Comparison of ENCODE assay signal across 17 cellular contexts in the genomic region with DNA sequence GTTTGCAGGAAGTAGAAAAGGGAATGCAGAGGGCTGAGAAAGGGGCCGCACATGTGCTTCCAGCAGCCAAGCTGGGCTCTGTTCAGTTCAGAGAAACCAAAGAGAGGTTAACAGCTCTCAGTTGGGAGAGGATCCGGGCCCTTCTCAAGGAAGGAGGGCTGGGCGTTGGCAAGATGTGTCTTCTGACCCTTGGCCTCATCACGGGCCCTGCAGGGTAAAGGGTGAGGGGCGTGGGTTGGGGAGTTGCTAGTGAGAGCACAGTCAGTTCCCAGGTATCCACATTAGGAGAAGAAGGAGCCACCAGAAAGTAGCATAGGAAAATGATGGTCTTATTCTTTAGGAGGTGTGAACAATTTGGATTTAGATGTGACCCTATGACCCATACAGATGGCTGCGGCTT.
DNase-seq lines count a peak whose midpoint lies in the region; ATAC-seq and TF ChIP-seq lines count a peak whose summit lies in the region.
"Had no signal": no experiment of that assay in that cellular context is flagged by ENCODE, and none has a peak within 500 bp of the region (broad histone marks: within the 10 kb centered on the region; RNA-seq: fewer than 3 reads in every experiment).

No MANE protein-coding gene starts in this region.

- DNase-seq in activated naive CD4-positive, alpha-beta T cell (lab: John Stamatoyannopoulos, UW) = no peak
- peak in 2 of 3 donors; percentile 30 to 51 for DNase-seq in mucosa of descending colon
- no peak for DNase-seq in neuronal stem cell (ENCODE audit: low spot score)
- no peak for DNase-seq in NCI-H2107 treated with DMSO at 0.1 percent for 48 hours (lab: John Stamatoyannopoulos, UW; ENCODE audit: unreplicated experiment)
- DNase-seq in stimulated activated CD4-positive, alpha-beta T cell treated with anti-CD3 and anti-CD28 coated beads, Interleukin-2, amount 100 ng/mL, for 48 hours = no peak
- DNase-seq: 8988T; CD4-positive, alpha-beta memory T cell; DMS153; DMS79; GDM1; GOT3; H7 had no signal

- no peak overlapping the region for H2AFZ ChIP-seq in neuronal stem cell (ENCODE audit: low read length)

- H2AK5ac ChIP-seq in neuronal stem cell (ENCODE audit: low read depth, low read length) = no peak overlapping the region

- no peak overlapping the region for H2BK12ac ChIP-seq in neuronal stem cell (ENCODE audit: low read length)

- no peak overlapping the region for H2BK5ac ChIP-seq in neuronal stem cell (ENCODE audit: low read length)

- H3K27me3 ChIP-seq in neuronal stem cell (ENCODE audit: control insufficient read depth in 3 of 3, insufficient read depth in 3 of 3, low read depth in 1 of 3, low read length in 3 of 3) = peaks cover 0 to 4% (median 0%) of the 10 kb centered on the region in 3 experiments
- H3K27me3 ChIP-seq: BLaER1 had no signal

- H3K27ac Mint-ChIP-seq in activated naive CD4-positive, alpha-beta T cell treated with anti-CD3 and anti-CD28 coated beads, Interleukin-2, amount 50 U/mL, for 24 hours = peak overlapping the region; percentile 14
- H3K27ac Mint-ChIP-seq: CD14-positive monocyte; CD4-positive, alpha-beta memory T cell had no signal

- H3K4me3 ChIP-seq in mucosa of descending colon (no peak overlapping the region), neuronal stem cell (ENCODE audit: low read length in 2 of 2) (no peak overlapping the region)
- H3K4me3 ChIP-seq: BLaER1 had no signal

- H3K27ac ChIP-seq in neuronal stem cell (replicated peaks; ENCODE audit: low read length) = peak overlapping the region; percentile 25
- H3K27ac ChIP-seq: BLaER1 had no signal

- H3K4me1 ChIP-seq in mucosa of descending colon (ENCODE audit: low read depth) (no peaks in the 10 kb centered on the region), neuronal stem cell (ENCODE audit: control insufficient read depth in 2 of 2, insufficient read depth in 1 of 2, low read depth in 1 of 2, low read length in 2 of 2) (peaks cover 0 to 11% of the 10 kb centered on the region in 2 donors)
- H3K4me1 ChIP-seq: BLaER1 had no signal

- no peak overlapping the region for H3K18ac ChIP-seq in neuronal stem cell (ENCODE audit: low read length)

- H3K36me3 Mint-ChIP-seq in activated naive CD4-positive, alpha-beta T cell treated with anti-CD3 and anti-CD28 coated beads, Interleukin-2, amount 50 U/mL, for 24 hours = no peaks in the 10 kb centered on the region
- H3K36me3 Mint-ChIP-seq: CD14-positive monocyte; CD4-positive, alpha-beta memory T cell had no signal

- no peak overlapping the region for H3K4ac ChIP-seq in neuronal stem cell (ENCODE audit: low read length)

- H3K9me3 ChIP-seq in mucosa of descending colon = no peaks in the 10 kb centered on the region
- H3K9me3 ChIP-seq in neuronal stem cell (replicated peaks in 1 of 2; ENCODE audit: control insufficient read depth in 2 of 2, insufficient read depth in 1 of 2, low read depth in 1 of 2, low read length in 2 of 2) = no peaks in the 10 kb centered on the region
- H3K9me3 ChIP-seq: BLaER1 had no signal

- no peaks in the 10 kb centered on the region for H3K4me1 Mint-ChIP-seq in activated naive CD4-positive, alpha-beta T cell treated with anti-CD3 and anti-CD28 coated beads, Interleukin-2, amount 50 U/mL, for 24 hours
- H3K4me1 Mint-ChIP-seq: CD14-positive monocyte; CD4-positive, alpha-beta memory T cell had no signal

- H3K9me3 Mint-ChIP-seq in activated naive CD4-positive, alpha-beta T cell treated with anti-CD3 and anti-CD28 coated beads, Interleukin-2, amount 50 U/mL, for 24 hours = no peaks in the 10 kb centered on the region
- H3K9me3 Mint-ChIP-seq: CD14-positive monocyte; CD4-positive, alpha-beta memory T cell had no signal

- H3K9ac ChIP-seq in neuronal stem cell (ENCODE audit: low read depth, low read length, poor library complexity) = no peak overlapping the region
- H3K9ac ChIP-seq: BLaER1 had no signal

- ATAC-seq in mucosa of descending colon (peak; percentile 62), GM21528 (IDR thresholded peaks at IDR 0.05; ENCODE audit: low FRiP score, unreplicated experiment) (no peak), HG03159 (IDR thresholded peaks at IDR 0.05; ENCODE audit: unreplicated experiment) (no peak)

- H3K36me3 ChIP-seq in mucosa of descending colon (ENCODE audit: low read depth) (no peaks in the 10 kb centered on the region), neuronal stem cell (replicated peaks in 1 of 2; ENCODE audit: control insufficient read depth in 2 of 2, insufficient read depth in 2 of 2, low read length in 2 of 2) (no peaks in the 10 kb centered on the region)
- H3K36me3 ChIP-seq: BLaER1 had no signal

- H3K4me2 ChIP-seq in neuronal stem cell (ENCODE audit: insufficient read depth, low read length, poor library complexity, severe bottlenecking) = no peak overlapping the region
- H3K4me2 ChIP-seq: BLaER1 had no signal

- H2BK120ac ChIP-seq in neuronal stem cell (ENCODE audit: low read depth, low read length) = no peak overlapping the region

- H3K4me3 Mint-ChIP-seq in activated naive CD4-positive, alpha-beta T cell treated with anti-CD3 and anti-CD28 coated beads, Interleukin-2, amount 50 U/mL, for 24 hours = no peak overlapping the region
- H3K4me3 Mint-ChIP-seq: CD14-positive monocyte; CD4-positive, alpha-beta memory T cell had no signal

- no peak overlapping the region for H4K91ac ChIP-seq in neuronal stem cell (ENCODE audit: low read depth, low read length, poor library complexity)

- no peak overlapping the region for H2BK15ac ChIP-seq in neuronal stem cell (ENCODE audit: low read length)

- no peak overlapping the region for H4K8ac ChIP-seq in neuronal stem cell (ENCODE audit: low read depth, low read length)

- no peak overlapping the region for H3K14ac ChIP-seq in neuronal stem cell (ENCODE audit: low read length)

- no CpG with 5 or more reads among the region's 6 CpGs for WGBS in neuronal stem cell (ENCODE audit: extremely low coverage in 2 of 2, insufficient read length in 2 of 2, insufficient replicate concordance in 1 of 2), 2 donors

- H3K79me1 ChIP-seq in neuronal stem cell (ENCODE audit: low read depth, low read length) = no peaks in the 10 kb centered on the region

- intact Hi-C loops in mucosa of descending colon (cut with DNase I, micrococcal nuclease) = no loop called here

- TF ChIP-seq CTCF in mucosa of descending colon (IDR thresholded peaks at IDR 0.05) = no peak

- H3K23ac ChIP-seq in neuronal stem cell (ENCODE audit: low read depth, low read length, poor library complexity) = no peak overlapping the region

- H3K27me3 Mint-ChIP-seq in activated naive CD4-positive, alpha-beta T cell treated with anti-CD3 and anti-CD28 coated beads, Interleukin-2, amount 50 U/mL, for 24 hours = no peaks in the 10 kb centered on the region
- H3K27me3 Mint-ChIP-seq: CD4-positive, alpha-beta memory T cell had no signal

Comparison
In these comparisons a context has a peak if more than half of its experiments do, and no peak if none do; other contexts are left out.
1. DNase-seq: peak in mucosa of descending colon (2 of 3); none in activated naive CD4-positive, alpha-beta T cell (0 of 4), neuronal stem cell (single experiment), NCI-H2107 treated with DMSO at 0.1 percent for 48 hours (single experiment) and stimulated activated CD4-positive, alpha-beta T cell treated with anti-CD3 and anti-CD28 coated beads, Interleukin-2, amount 100 ng/mL, for 48 hours (0 of 2).